ENCODE assay signal across 1 cellular context in genomic region chr20:38473353-38473795, GRCh38.
TF ChIP-seq lines count a peak whose summit lies in the region.

No MANE protein-coding gene starts in this region.

TF ChIP-seq in HepG2, 621 proteins besides CTCF, POLR2A, EP300 and RAD21 (continued from another document and continues in another):
- TF ChIP-seq ZNF784 (CRISPR knock-in tag; IDR thresholded peaks at IDR 0.05; ENCODE audit: borderline replicate concordance) = peak; percentile 11; the same call in 1 of the 2 replicates
- TF ChIP-seq SIN3B (IDR thresholded peaks at IDR 0.05; ENCODE audit: low read length) = 0 out of 2 replicates have a peak, but pooled peaks have one; percentile 3
- no peak for TF ChIP-seq ZNF75D (CRISPR knock-in tag; IDR thresholded peaks at IDR 0.05; ENCODE audit: borderline replicate concordance)
- no peak for TF ChIP-seq FOXK2 (IDR thresholded peaks at IDR 0.05)
- 0 out of 2 replicates have a peak, but pooled peaks have one; percentile 4 for TF ChIP-seq ZNF691 (CRISPR knock-in tag; IDR thresholded peaks at IDR 0.05; ENCODE audit: borderline replicate concordance, low read depth)
- TF ChIP-seq SP5 (CRISPR knock-in tag; IDR thresholded peaks at IDR 0.05; ENCODE audit: borderline replicate concordance, low read depth) = 0 out of 2 replicates have a peak, but pooled peaks have one; percentile 7
- TF ChIP-seq FOXC1 (CRISPR knock-in tag; IDR thresholded peaks at IDR 0.05; ENCODE audit: borderline replicate concordance) = 0 out of 2 replicates have a peak, but pooled peaks have one; percentile 26
- TF ChIP-seq LCORL (IDR thresholded peaks at IDR 0.05) = no peak
- TF ChIP-seq LCORL (CRISPR knock-in tag; IDR thresholded peaks at IDR 0.05) = peak; percentile 41; the same call in 1 of the 2 replicates
- 0 out of 2 replicates have a peak, but pooled peaks have one; percentile 13 for TF ChIP-seq PITX1 (CRISPR knock-in tag; IDR thresholded peaks at IDR 0.05)
- TF ChIP-seq RXRB (CRISPR knock-in tag; IDR thresholded peaks at IDR 0.05; ENCODE audit: borderline replicate concordance) = 0 out of 2 replicates have a peak, but pooled peaks have one; percentile 16
- TF ChIP-seq DMTF1 (CRISPR knock-in tag; IDR thresholded peaks at IDR 0.05) = no peak
- TF ChIP-seq EED (CRISPR knock-in tag; IDR thresholded peaks at IDR 0.05) = no peak
- TF ChIP-seq ZBTB33 (CRISPR knock-in tag; IDR thresholded peaks at IDR 0.05) = 0 out of 2 replicates have a peak, but pooled peaks have one; percentile 29
- peak; percentile 67; the same call in 1 of the 2 replicates for TF ChIP-seq ZFP41 (CRISPR knock-in tag; IDR thresholded peaks at IDR 0.05; ENCODE audit: borderline replicate concordance)
- TF ChIP-seq TMF1 (CRISPR knock-in tag; IDR thresholded peaks at IDR 0.05; ENCODE audit: low read depth) = peak; percentile 8; the same call in 1 of the 2 replicates
- TF ChIP-seq ZNF629 (CRISPR knock-in tag; conservative IDR thresholded peaks at IDR 0.05) = peak; percentile 98
- no peak for TF ChIP-seq CCAR2 (optimal IDR thresholded peaks at IDR 0.05; ENCODE audit: low read depth, low read length)
- TF ChIP-seq ZNF556 (CRISPR knock-in tag; IDR thresholded peaks at IDR 0.05; ENCODE audit: borderline replicate concordance) = 0 out of 2 replicates have a peak, but pooled peaks have one; percentile 10
- 0 out of 2 replicates have a peak, but pooled peaks have one; percentile 8 for TF ChIP-seq ZFP36L1 (CRISPR knock-in tag; IDR thresholded peaks at IDR 0.05)
- TF ChIP-seq ZNF780A (CRISPR knock-in tag; IDR thresholded peaks at IDR 0.05) = no peak
- TF ChIP-seq ZNF720 (CRISPR knock-in tag; IDR thresholded peaks at IDR 0.05) = 0 out of 2 replicates have a peak, but pooled peaks have one; percentile 70
- 0 out of 2 replicates have a peak, but pooled peaks have one; percentile 22 for TF ChIP-seq MTA1 (CRISPR knock-in tag; IDR thresholded peaks at IDR 0.05; ENCODE audit: borderline replicate concordance)
- TF ChIP-seq ZMYM4 (CRISPR knock-in tag; IDR thresholded peaks at IDR 0.05) = no peak
- TF ChIP-seq MLXIP (CRISPR knock-in tag; IDR thresholded peaks at IDR 0.05; ENCODE audit: borderline replicate concordance) = no peak
- no peak for TF ChIP-seq IKZF4 (CRISPR knock-in tag; IDR thresholded peaks at IDR 0.05; ENCODE audit: borderline replicate concordance, low read depth, not compliant biosample characterization)
- 0 out of 2 replicates have a peak, but pooled peaks have one; percentile 37 for TF ChIP-seq ZNF512 (CRISPR knock-in tag; IDR thresholded peaks at IDR 0.05)
- no peak for TF ChIP-seq TBX3 (IDR thresholded peaks at IDR 0.05; ENCODE audit: borderline replicate concordance)
- no peak for TF ChIP-seq ZNF263 (CRISPR knock-in tag; IDR thresholded peaks at IDR 0.05)
- peak; percentile 76; the same call in 1 of the 2 replicates for TF ChIP-seq ATAD3A (CRISPR knock-in tag; IDR thresholded peaks at IDR 0.05)
- peak; percentile 65 for TF ChIP-seq TEAD3 (CRISPR knock-in tag; optimal IDR thresholded peaks at IDR 0.05; ENCODE audit: borderline replicate concordance)
- peak; percentile 40; the same call in 1 of the 2 replicates for TF ChIP-seq RCOR2 (CRISPR knock-in tag; IDR thresholded peaks at IDR 0.05)
- peak; percentile 90 for TF ChIP-seq KDM1A (CRISPR knock-in tag; IDR thresholded peaks at IDR 0.05)
- no peak for TF ChIP-seq ZNF772 (CRISPR knock-in tag; IDR thresholded peaks at IDR 0.05)
- TF ChIP-seq ZNF550 (CRISPR knock-in tag; IDR thresholded peaks at IDR 0.05; ENCODE audit: borderline replicate concordance) = peak; percentile 80; the same call in 1 of the 2 replicates
- TF ChIP-seq YEATS2 (CRISPR knock-in tag; IDR thresholded peaks at IDR 0.05; ENCODE audit: borderline replicate concordance) = no peak
- 0 out of 2 replicates have a peak, but pooled peaks have one; percentile 30 for TF ChIP-seq HINFP (CRISPR knock-in tag; IDR thresholded peaks at IDR 0.05; ENCODE audit: low read depth)
- TF ChIP-seq FOXA3 (CRISPR knock-in tag; IDR thresholded peaks at IDR 0.05) = 0 out of 2 replicates have a peak, but pooled peaks have one; percentile 14
- peak; percentile 28; the same call in 1 of the 2 replicates for TF ChIP-seq STAG1 (CRISPR knock-in tag; IDR thresholded peaks at IDR 0.05)
- peak; percentile 20; the same call in 1 of the 2 replicates for TF ChIP-seq ZNF343 (CRISPR knock-in tag; IDR thresholded peaks at IDR 0.05)
- peak; percentile 46; the same call in 1 of the 2 replicates for TF ChIP-seq ZNF124 (CRISPR knock-in tag; IDR thresholded peaks at IDR 0.05)
- 0 out of 2 replicates have a peak, but pooled peaks have one; percentile 6 for TF ChIP-seq JUN (CRISPR knock-in tag; IDR thresholded peaks at IDR 0.05)
- no peak for TF ChIP-seq RBM39 (IDR thresholded peaks at IDR 0.05; ENCODE audit: low read depth, low read length, poor library complexity, severe bottlenecking)
- TF ChIP-seq PHF21A (CRISPR knock-in tag; IDR thresholded peaks at IDR 0.05) = no peak
- no peak; the same call in none of the 2 replicates for TF ChIP-seq ZNF441 (CRISPR knock-in tag; IDR thresholded peaks at IDR 0.05; ENCODE audit: borderline replicate concordance)
- TF ChIP-seq NR2F2 (IDR thresholded peaks at IDR 0.05; ENCODE audit: borderline replicate concordance, low read depth) = no peak
- TF ChIP-seq ZFP1 (CRISPR knock-in tag; IDR thresholded peaks at IDR 0.05) = no peak
- peak; percentile 36 for TF ChIP-seq PTBP1 (IDR thresholded peaks at IDR 0.05; ENCODE audit: low read depth, low read length, poor library complexity, severe bottlenecking)
- TF ChIP-seq ZBTB20 (CRISPR knock-in tag; IDR thresholded peaks at IDR 0.05; ENCODE audit: borderline replicate concordance, low read depth) = peak; percentile 35; the same call in 1 of the 2 replicates
- 0 out of 2 replicates have a peak, but pooled peaks have one; percentile 16 for TF ChIP-seq KDM5A (IDR thresholded peaks at IDR 0.05; ENCODE audit: borderline replicate concordance, low read length)
- TF ChIP-seq ZBTB26 (CRISPR knock-in tag; IDR thresholded peaks at IDR 0.05; ENCODE audit: borderline replicate concordance) = 0 out of 2 replicates have a peak, but pooled peaks have one; percentile 28
- no peak for TF ChIP-seq HNRNPH1 (optimal IDR thresholded peaks at IDR 0.05; ENCODE audit: low read depth, low read length)
- no peak for TF ChIP-seq PATZ1 (CRISPR knock-in tag; IDR thresholded peaks at IDR 0.05)
